Comparison of ENCODE assay signal across 1 cellular context in the genomic region with DNA sequence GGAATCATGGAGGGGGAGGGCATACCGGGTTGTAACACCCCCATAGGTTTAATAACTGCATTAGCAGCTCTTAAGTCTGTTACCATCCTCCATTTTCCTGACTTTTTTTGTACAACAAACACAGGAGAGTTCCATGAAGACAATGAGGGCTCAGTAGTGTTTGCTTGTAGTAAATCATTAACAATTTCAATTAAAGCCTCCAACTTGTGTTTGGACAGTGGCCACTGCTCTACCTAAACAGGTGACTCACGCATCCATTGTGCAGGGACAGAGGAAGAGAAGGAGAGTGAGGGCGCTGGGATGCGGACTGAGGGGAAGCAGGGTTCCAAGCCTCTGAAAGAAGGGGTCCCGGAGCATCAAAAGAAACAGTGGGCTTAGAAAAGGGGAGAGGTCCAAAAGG.
TF ChIP-seq lines count a peak whose summit lies in the region.

No MANE protein-coding gene starts in this region.

TF ChIP-seq in HepG2, 621 proteins besides CTCF, POLR2A, EP300 and RAD21 (continued from another document and continues in another):
- TF ChIP-seq MAZ (IDR thresholded peaks at IDR 0.05; ENCODE audit: borderline replicate concordance, low read depth, low read length) (no peak), MAZ (CRISPR knock-in tag; IDR thresholded peaks at IDR 0.05; ENCODE audit: low read depth) (0 out of 2 replicates have a peak, but pooled peaks have one; percentile 19), ATM (IDR thresholded peaks at IDR 0.05; ENCODE audit: borderline replicate concordance) (no peak), GATA4 (IDR thresholded peaks at IDR 0.05; ENCODE audit: borderline replicate concordance, low read depth) (no peak), MIER2 (CRISPR knock-in tag; IDR thresholded peaks at IDR 0.05) (peak; percentile 39; the same call in 1 of the 2 replicates), POGZ (CRISPR knock-in tag; IDR thresholded peaks at IDR 0.05) (0 out of 2 replicates have a peak, but pooled peaks have one; percentile 42), FOXP1 (IDR thresholded peaks at IDR 0.05) (no peak), FOXP1 (CRISPR knock-in tag; IDR thresholded peaks at IDR 0.05) (peak; percentile 40; the same call in 1 of the 2 replicates), ZNF331 (CRISPR knock-in tag; IDR thresholded peaks at IDR 0.05) (0 out of 2 replicates have a peak, but pooled peaks have one; percentile 29), SIX4 (CRISPR knock-in tag; IDR thresholded peaks at IDR 0.05) (no peak), KAT2B (IDR thresholded peaks at IDR 0.05; ENCODE audit: borderline replicate concordance, low read depth, low read length) (no peak), U2AF1 (optimal IDR thresholded peaks at IDR 0.05; ENCODE audit: low read depth, low read length) (no peak), CBFB (CRISPR knock-in tag; IDR thresholded peaks at IDR 0.05) (no peak), ZMYM4 (CRISPR knock-in tag; IDR thresholded peaks at IDR 0.05) (peak; percentile 78), ZNF816 (CRISPR knock-in tag; IDR thresholded peaks at IDR 0.05; ENCODE audit: borderline replicate concordance) (no peak), ZNF7 (CRISPR knock-in tag; IDR thresholded peaks at IDR 0.05) (no peak), MTF2 (CRISPR knock-in tag; IDR thresholded peaks at IDR 0.05; ENCODE audit: borderline replicate concordance) (no peak), SMAD1 (CRISPR knock-in tag; IDR thresholded peaks at IDR 0.05; ENCODE audit: borderline replicate concordance, low read depth) (no peak), TARDBP (CRISPR knock-in tag; IDR thresholded peaks at IDR 0.05) (0 out of 2 replicates have a peak, but pooled peaks have one; percentile 30), TBX2 (CRISPR knock-in tag; IDR thresholded peaks at IDR 0.05; ENCODE audit: borderline replicate concordance) (peak; percentile 48; the same call in 1 of the 2 replicates), PITX1 (CRISPR knock-in tag; IDR thresholded peaks at IDR 0.05) (peak; percentile 47; the same call in 1 of the 2 replicates), KAT8 (CRISPR knock-in tag; IDR thresholded peaks at IDR 0.05) (peak; percentile 24; the same call in 1 of the 2 replicates), ZNF484 (CRISPR knock-in tag; IDR thresholded peaks at IDR 0.05; ENCODE audit: borderline replicate concordance, low read depth) (no peak), RFX1 (IDR thresholded peaks at IDR 0.05) (no peak), SOX5 (CRISPR knock-in tag; IDR thresholded peaks at IDR 0.05; ENCODE audit: borderline replicate concordance) (peak; percentile 97), MIXL1 (CRISPR knock-in tag; IDR thresholded peaks at IDR 0.05) (peak; percentile 79), TRIM24 (CRISPR knock-in tag; IDR thresholded peaks at IDR 0.05) (no peak), NR2F2 (IDR thresholded peaks at IDR 0.05; ENCODE audit: borderline replicate concordance, low read depth) (no peak), ZMYM3 (CRISPR knock-in tag; IDR thresholded peaks at IDR 0.05) (0 out of 2 replicates have a peak, but pooled peaks have one; percentile 18), ZNF24 (IDR thresholded peaks at IDR 0.05) (no peak), ZNF274 (CRISPR knock-in tag; IDR thresholded peaks at IDR 0.05) (no peak), ZNF644 (CRISPR knock-in tag; IDR thresholded peaks at IDR 0.05; ENCODE audit: low read depth) (peak; percentile 73; the same call in 1 of the 2 replicates), JUNB (CRISPR knock-in tag; IDR thresholded peaks at IDR 0.05; ENCODE audit: borderline replicate concordance) (peak; percentile 43; the same call in 1 of the 2 replicates), SALL1 (CRISPR knock-in tag; IDR thresholded peaks at IDR 0.05) (peak; percentile 55; the same call in 1 of the 2 replicates)
- TF ChIP-seq, protein P1, sequence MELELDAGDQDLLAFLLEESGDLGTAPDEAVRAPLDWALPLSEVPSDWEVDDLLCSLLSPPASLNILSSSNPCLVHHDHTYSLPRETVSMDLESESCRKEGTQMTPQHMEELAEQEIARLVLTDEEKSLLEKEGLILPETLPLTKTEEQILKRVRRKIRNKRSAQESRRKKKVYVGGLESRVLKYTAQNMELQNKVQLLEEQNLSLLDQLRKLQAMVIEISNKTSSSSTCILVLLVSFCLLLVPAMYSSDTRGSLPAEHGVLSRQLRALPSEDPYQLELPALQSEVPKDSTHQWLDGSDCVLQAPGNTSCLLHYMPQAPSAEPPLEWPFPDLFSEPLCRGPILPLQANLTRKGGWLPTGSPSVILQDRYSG (CRISPR knock-in tag; IDR thresholded peaks at IDR 0.05): no peak
- TF ChIP-seq, protein P2, sequence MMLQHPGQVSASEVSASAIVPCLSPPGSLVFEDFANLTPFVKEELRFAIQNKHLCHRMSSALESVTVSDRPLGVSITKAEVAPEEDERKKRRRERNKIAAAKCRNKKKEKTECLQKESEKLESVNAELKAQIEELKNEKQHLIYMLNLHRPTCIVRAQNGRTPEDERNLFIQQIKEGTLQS (CRISPR knock-in tag; IDR thresholded peaks at IDR 0.05): 0 out of 2 replicates have a peak, but pooled peaks have one; percentile 43
- TF ChIP-seq, protein P3, sequence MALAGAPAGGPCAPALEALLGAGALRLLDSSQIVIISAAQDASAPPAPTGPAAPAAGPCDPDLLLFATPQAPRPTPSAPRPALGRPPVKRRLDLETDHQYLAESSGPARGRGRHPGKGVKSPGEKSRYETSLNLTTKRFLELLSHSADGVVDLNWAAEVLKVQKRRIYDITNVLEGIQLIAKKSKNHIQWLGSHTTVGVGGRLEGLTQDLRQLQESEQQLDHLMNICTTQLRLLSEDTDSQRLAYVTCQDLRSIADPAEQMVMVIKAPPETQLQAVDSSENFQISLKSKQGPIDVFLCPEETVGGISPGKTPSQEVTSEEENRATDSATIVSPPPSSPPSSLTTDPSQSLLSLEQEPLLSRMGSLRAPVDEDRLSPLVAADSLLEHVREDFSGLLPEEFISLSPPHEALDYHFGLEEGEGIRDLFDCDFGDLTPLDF (CRISPR knock-in tag; IDR thresholded peaks at IDR 0.05): no peak
- TF ChIP-seq, protein P4, sequence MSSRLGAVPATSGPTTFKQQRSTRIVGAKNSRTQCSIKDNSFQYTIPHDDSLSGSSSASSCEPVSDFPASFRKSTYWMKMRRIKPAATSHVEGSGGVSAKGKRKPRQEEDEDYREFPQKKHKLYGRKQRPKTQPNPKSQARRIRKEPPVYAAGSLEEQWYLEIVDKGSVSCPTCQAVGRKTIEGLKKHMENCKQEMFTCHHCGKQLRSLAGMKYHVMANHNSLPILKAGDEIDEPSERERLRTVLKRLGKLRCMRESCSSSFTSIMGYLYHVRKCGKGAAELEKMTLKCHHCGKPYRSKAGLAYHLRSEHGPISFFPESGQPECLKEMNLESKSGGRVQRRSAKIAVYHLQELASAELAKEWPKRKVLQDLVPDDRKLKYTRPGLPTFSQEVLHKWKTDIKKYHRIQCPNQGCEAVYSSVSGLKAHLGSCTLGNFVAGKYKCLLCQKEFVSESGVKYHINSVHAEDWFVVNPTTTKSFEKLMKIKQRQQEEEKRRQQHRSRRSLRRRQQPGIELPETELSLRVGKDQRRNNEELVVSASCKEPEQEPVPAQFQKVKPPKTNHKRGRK (CRISPR knock-in tag; IDR thresholded peaks at IDR 0.05): no peak
- TF ChIP-seq, protein P5, sequence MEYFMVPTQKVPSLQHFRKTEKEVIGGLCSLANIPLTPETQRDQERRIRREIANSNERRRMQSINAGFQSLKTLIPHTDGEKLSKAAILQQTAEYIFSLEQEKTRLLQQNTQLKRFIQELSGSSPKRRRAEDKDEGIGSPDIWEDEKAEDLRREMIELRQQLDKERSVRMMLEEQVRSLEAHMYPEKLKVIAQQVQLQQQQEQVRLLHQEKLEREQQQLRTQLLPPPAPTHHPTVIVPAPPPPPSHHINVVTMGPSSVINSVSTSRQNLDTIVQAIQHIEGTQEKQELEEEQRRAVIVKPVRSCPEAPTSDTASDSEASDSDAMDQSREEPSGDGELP (IDR thresholded peaks at IDR 0.05; ENCODE audit: borderline replicate concordance, low read depth): peak; percentile 67; the same call in 1 of the 2 replicates
- TF ChIP-seq, protein P6, sequence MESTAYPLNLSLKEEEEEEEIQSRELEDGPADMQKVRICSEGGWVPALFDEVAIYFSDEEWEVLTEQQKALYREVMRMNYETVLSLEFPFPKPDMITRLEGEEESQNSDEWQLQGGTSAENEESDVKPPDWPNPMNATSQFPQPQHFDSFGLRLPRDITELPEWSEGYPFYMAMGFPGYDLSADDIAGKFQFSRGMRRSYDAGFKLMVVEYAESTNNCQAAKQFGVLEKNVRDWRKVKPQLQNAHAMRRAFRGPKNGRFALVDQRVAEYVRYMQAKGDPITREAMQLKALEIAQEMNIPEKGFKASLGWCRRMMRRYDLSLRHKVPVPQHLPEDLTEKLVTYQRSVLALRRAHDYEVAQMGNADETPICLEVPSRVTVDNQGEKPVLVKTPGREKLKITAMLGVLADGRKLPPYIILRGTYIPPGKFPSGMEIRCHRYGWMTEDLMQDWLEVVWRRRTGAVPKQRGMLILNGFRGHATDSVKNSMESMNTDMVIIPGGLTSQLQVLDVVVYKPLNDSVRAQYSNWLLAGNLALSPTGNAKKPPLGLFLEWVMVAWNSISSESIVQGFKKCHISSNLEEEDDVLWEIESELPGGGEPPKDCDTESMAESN (CRISPR knock-in tag; conservative IDR thresholded peaks at IDR 0.05): 0 out of 2 replicates have a peak, but pooled peaks have one; percentile 39
- TF ChIP-seq, protein P7, sequence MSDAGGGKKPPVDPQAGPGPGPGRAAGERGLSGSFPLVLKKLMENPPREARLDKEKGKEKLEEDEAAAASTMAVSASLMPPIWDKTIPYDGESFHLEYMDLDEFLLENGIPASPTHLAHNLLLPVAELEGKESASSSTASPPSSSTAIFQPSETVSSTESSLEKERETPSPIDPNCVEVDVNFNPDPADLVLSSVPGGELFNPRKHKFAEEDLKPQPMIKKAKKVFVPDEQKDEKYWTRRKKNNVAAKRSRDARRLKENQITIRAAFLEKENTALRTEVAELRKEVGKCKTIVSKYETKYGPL (CRISPR knock-in tag; IDR thresholded peaks at IDR 0.05): no peak
- TF ChIP-seq, protein P8, sequence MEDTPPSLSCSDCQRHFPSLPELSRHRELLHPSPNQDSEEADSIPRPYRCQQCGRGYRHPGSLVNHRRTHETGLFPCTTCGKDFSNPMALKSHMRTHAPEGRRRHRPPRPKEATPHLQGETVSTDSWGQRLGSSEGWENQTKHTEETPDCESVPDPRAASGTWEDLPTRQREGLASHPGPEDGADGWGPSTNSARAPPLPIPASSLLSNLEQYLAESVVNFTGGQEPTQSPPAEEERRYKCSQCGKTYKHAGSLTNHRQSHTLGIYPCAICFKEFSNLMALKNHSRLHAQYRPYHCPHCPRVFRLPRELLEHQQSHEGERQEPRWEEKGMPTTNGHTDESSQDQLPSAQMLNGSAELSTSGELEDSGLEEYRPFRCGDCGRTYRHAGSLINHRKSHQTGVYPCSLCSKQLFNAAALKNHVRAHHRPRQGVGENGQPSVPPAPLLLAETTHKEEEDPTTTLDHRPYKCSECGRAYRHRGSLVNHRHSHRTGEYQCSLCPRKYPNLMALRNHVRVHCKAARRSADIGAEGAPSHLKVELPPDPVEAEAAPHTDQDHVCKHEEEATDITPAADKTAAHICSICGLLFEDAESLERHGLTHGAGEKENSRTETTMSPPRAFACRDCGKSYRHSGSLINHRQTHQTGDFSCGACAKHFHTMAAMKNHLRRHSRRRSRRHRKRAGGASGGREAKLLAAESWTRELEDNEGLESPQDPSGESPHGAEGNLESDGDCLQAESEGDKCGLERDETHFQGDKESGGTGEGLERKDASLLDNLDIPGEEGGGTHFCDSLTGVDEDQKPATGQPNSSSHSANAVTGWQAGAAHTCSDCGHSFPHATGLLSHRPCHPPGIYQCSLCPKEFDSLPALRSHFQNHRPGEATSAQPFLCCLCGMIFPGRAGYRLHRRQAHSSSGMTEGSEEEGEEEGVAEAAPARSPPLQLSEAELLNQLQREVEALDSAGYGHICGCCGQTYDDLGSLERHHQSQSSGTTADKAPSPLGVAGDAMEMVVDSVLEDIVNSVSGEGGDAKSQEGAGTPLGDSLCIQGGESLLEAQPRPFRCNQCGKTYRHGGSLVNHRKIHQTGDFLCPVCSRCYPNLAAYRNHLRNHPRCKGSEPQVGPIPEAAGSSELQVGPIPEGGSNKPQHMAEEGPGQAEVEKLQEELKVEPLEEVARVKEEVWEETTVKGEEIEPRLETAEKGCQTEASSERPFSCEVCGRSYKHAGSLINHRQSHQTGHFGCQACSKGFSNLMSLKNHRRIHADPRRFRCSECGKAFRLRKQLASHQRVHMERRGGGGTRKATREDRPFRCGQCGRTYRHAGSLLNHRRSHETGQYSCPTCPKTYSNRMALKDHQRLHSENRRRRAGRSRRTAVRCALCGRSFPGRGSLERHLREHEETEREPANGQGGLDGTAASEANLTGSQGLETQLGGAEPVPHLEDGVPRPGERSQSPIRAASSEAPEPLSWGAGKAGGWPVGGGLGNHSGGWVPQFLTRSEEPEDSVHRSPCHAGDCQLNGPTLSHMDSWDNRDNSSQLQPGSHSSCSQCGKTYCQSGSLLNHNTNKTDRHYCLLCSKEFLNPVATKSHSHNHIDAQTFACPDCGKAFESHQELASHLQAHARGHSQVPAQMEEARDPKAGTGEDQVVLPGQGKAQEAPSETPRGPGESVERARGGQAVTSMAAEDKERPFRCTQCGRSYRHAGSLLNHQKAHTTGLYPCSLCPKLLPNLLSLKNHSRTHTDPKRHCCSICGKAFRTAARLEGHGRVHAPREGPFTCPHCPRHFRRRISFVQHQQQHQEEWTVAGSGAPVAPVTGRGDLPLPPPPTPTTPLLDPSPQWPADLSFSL (CRISPR knock-in tag; IDR thresholded peaks at IDR 0.05): no peak
- TF ChIP-seq, protein P9, sequence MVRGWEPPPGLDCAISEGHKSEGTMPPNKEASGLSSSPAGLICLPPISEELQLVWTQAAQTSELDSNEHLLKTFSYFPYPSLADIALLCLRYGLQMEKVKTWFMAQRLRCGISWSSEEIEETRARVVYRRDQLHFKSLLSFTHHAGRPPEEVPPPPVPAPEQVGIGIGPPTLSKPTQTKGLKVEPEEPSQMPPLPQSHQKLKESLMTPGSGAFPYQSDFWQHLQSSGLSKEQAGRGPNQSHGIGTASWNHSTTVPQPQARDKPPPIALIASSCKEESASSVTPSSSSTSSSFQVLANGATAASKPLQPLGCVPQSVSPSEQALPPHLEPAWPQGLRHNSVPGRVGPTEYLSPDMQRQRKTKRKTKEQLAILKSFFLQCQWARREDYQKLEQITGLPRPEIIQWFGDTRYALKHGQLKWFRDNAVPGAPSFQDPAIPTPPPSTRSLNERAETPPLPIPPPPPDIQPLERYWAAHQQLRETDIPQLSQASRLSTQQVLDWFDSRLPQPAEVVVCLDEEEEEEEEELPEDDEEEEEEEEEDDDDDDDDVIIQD (CRISPR knock-in tag; IDR thresholded peaks at IDR 0.05; ENCODE audit: low read depth): peak; percentile 49; the same call in 1 of the 2 replicates
- TF ChIP-seq, protein P10, sequence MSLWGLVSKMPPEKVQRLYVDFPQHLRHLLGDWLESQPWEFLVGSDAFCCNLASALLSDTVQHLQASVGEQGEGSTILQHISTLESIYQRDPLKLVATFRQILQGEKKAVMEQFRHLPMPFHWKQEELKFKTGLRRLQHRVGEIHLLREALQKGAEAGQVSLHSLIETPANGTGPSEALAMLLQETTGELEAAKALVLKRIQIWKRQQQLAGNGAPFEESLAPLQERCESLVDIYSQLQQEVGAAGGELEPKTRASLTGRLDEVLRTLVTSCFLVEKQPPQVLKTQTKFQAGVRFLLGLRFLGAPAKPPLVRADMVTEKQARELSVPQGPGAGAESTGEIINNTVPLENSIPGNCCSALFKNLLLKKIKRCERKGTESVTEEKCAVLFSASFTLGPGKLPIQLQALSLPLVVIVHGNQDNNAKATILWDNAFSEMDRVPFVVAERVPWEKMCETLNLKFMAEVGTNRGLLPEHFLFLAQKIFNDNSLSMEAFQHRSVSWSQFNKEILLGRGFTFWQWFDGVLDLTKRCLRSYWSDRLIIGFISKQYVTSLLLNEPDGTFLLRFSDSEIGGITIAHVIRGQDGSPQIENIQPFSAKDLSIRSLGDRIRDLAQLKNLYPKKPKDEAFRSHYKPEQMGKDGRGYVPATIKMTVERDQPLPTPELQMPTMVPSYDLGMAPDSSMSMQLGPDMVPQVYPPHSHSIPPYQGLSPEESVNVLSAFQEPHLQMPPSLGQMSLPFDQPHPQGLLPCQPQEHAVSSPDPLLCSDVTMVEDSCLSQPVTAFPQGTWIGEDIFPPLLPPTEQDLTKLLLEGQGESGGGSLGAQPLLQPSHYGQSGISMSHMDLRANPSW (CRISPR knock-in tag; IDR thresholded peaks at IDR 0.05; ENCODE audit: borderline replicate concordance): no peak
